1 cellular context compared by ENCODE assay signal in the genomic region with DNA sequence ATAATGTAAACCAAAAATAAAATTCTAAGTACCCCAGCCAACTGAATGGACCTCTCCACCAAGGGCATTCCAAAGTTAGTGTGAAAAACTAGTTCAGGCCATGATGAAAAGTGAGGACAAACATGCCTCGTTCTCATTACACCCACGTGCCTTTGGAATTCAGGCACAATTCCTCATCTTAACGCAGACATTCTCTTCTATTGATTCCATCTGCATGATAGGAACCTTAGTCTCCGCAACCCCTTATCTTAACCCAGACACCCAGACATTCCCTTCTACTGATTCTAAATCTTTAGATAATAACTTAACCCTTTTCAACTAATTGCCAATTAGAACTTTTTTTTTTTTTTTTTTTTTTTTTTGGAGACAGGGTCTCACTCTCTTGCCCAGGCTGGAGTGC.
TF ChIP-seq lines count a peak whose summit lies in the region.

No MANE protein-coding gene starts in this region.

TF ChIP-seq in IMR-90, 13 proteins besides CTCF, POLR2A, EP300 and RAD21 (continued from another document):
- TF ChIP-seq, protein P1, sequence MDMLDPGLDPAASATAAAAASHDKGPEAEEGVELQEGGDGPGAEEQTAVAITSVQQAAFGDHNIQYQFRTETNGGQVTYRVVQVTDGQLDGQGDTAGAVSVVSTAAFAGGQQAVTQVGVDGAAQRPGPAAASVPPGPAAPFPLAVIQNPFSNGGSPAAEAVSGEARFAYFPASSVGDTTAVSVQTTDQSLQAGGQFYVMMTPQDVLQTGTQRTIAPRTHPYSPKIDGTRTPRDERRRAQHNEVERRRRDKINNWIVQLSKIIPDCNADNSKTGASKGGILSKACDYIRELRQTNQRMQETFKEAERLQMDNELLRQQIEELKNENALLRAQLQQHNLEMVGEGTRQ (IDR thresholded peaks at IDR 0.05; ENCODE audit: low read depth, low read length) = no peak
- TF ChIP-seq RCOR1 (IDR thresholded peaks at IDR 0.05; ENCODE audit: insufficient replicate concordance, low read length) (no peak), NFE2L2 (IDR thresholded peaks at IDR 0.05; ENCODE audit: low read depth, low read length) (no peak), CHD1 (IDR thresholded peaks at IDR 0.05; ENCODE audit: low read depth, low read length) (no peak), MAFK (IDR thresholded peaks at IDR 0.05; ENCODE audit: low read depth, low read length) (no peak)
